In genomic region chr17:9235346-9235745, GRCh38 we compare ENCODE assay signal across 28 cellular contexts.
"Had no signal": no experiment of that assay in that cellular context is flagged by ENCODE, and none has a peak within 500 bp of the region (broad histone marks: within the 10 kb centered on the region; RNA-seq: fewer than 3 reads in every experiment).

No MANE protein-coding gene starts in this region.

- ATAC-seq: left colon, sciatic nerve had no signal

- FAIRE-seq: endothelial cell of umbilical vein, kidney had no signal

- H3K27me3 ChIP-seq: breast epithelium, ovary, vagina had no signal

- H3K4me3 ChIP-seq: breast epithelium, ovary, SK-N-MC, skin epidermis, upper lobe of left lung, vagina had no signal

- H3K27ac ChIP-seq: breast epithelium, neutrophil, ovary, SK-N-MC, skin epidermis, upper lobe of left lung, vagina had no signal

- H3K9me3 ChIP-seq: breast epithelium, neutrophil, ovary, upper lobe of left lung, vagina had no signal

- H3K4me1 ChIP-seq: breast epithelium had no signal

- H3K36me3 ChIP-seq: breast epithelium, neutrophil, ovary, upper lobe of left lung, vagina had no signal

- DNase-seq: activated CD4-positive, CD25-positive, alpha-beta regulatory T cell treated with anti-CD3 and anti-CD28 coated beads, Interleukin-2, amount 50 U/mL, for 72 hours; activated CD8-positive, alpha-beta memory T cell treated with anti-CD3 and anti-CD28 coated beads, Interleukin-2, amount 50 U/mL, for 4 hours; activated effector memory CD4-positive, alpha-beta T cell treated with Interleukin-2 at 50 U/mL for 16 hours; activated naive CD4-positive, alpha-beta T cell treated with Interleukin-2 at 50 U/mL for 16 hours; activated T-cell treated with anti-CD3 and anti-CD28 coated beads, Interleukin-2, amount 50 U/mL, for 4 hours; amygdala; central memory CD4-positive, alpha-beta T cell; foreskin fibroblast; head of caudate nucleus; hypothalamus; immature natural killer cell; left colon; naive B cell; nephron progenitor cell; ovary; stimulated activated CD4-positive, alpha-beta T cell treated with anti-CD3 and anti-CD28 coated beads, Interleukin-12 subunit alpha, Interleukin-12 subunit beta, amount 100 ng/mL, for 4 hours; stimulated activated naive CD4-positive, alpha-beta T cell treated with Interleukin-2 at 50 U/mL for 16 hours; substantia nigra; SW 1271; upper lobe of left lung had no signal
